ENCODE assay signal across 9 cellular contexts in genomic region chr7:50266893-50267386, GRCh38. TPM values are rescaled to one million over a fixed set of nuclear protein-coding genes. Genes with fewer than 3 reads are reported as not detected.
DNase-seq lines count a peak whose midpoint lies in the region; ATAC-seq, FAIRE-seq and TF ChIP-seq lines count a peak whose summit lies in the region.
"Had no signal": no experiment of that assay in that cellular context is flagged by ENCODE, and none has a peak within 500 bp of the region (broad histone marks: within the 10 kb centered on the region; RNA-seq: fewer than 3 reads in every experiment).

No MANE protein-coding gene starts in this region.

- H3K9ac ChIP-seq in OCI-LY1 (ENCODE audit: low read length) (peak overlapping the region; percentile 48), kidney (ENCODE audit: low read length in 2 of 2) (no peak overlapping the region)

- no peaks in the 10 kb centered on the region for H3K27me3 ChIP-seq in OCI-LY1 (ENCODE audit: insufficient read depth, low read length)

- TF ChIP-seq CTCF in OCI-LY1 (IDR thresholded peaks at IDR 0.05; ENCODE audit: low read length) (no peak), kidney (IDR thresholded peaks at IDR 0.05; ENCODE audit: borderline replicate concordance, extremely low read depth, insufficient read depth) (no peak), endothelial cell (IDR thresholded peaks at IDR 0.05; ENCODE audit: unreplicated experiment) (no peak)

- H3K36me3 ChIP-seq in OCI-LY1 (ENCODE audit: insufficient read depth, low read length) (no peaks in the 10 kb centered on the region; the same call in 1 of the 2 replicates), kidney (ENCODE audit: control insufficient read depth in 1 of 2, insufficient read depth in 2 of 2, low read length in 2 of 2) (no peaks in the 10 kb centered on the region)

- peak overlapping the region; percentile 83 to 94 for H3K4me3 Mint-ChIP-seq in activated T-cell treated with anti-CD3 and anti-CD28 coated beads, Interleukin-2, amount 50 U/mL, for 72 hours
- H3K4me3 Mint-ChIP-seq in endothelial cell (ENCODE audit: unreplicated experiment) = no peak overlapping the region

- H3K9me2 ChIP-seq in OCI-LY1 (ENCODE audit: low read depth, low read length) = no peaks in the 10 kb centered on the region

- H2AFZ ChIP-seq in OCI-LY1 (ENCODE audit: low read length) = peak overlapping the region; percentile 23; the same call in 1 of the 2 replicates

- FAIRE-seq in GM12892 (lab: Jason Lieb, UNC) = peak; percentile 99
- FAIRE-seq in kidney (lab: Jason Lieb, UNC) = no peak
- FAIRE-seq in HTR-8/SVneo (lab: Jason Lieb, UNC) = no peak

- intact Hi-C loops in kidney (cut with DNase I) = no loop called here

- peaks cover 2 to 3% of the 10 kb centered on the region in 2 donors for H3K9me3 Mint-ChIP-seq in activated T-cell treated with anti-CD3 and anti-CD28 coated beads, Interleukin-2, amount 50 U/mL, for 72 hours
- H3K9me3 Mint-ChIP-seq in endothelial cell (ENCODE audit: unreplicated experiment) = no peaks in the 10 kb centered on the region

- H3K79me2 ChIP-seq in OCI-LY1 (ENCODE audit: insufficient read depth, low read length) = no peaks in the 10 kb centered on the region

- H3K4me2 ChIP-seq in OCI-LY1 (ENCODE audit: low read length) = peak overlapping the region; percentile 63

- H3K9me3 ChIP-seq in OCI-LY1 (ENCODE audit: low read length) = peaks cover 5% of the 10 kb centered on the region; the same call in 1 of the 2 replicates
- H3K9me3 ChIP-seq in kidney (ENCODE audit: control insufficient read depth in 1 of 2, low read length in 2 of 2) = no peaks in the 10 kb centered on the region

- peak overlapping the region; percentile 18 for H3K4me3 ChIP-seq in OCI-LY1 (ENCODE audit: low read depth, low read length, poor library complexity, severe bottlenecking)
- no peak overlapping the region for H3K4me3 ChIP-seq in kidney (ENCODE audit: low read length in 2 of 2)

- H3K27ac Mint-ChIP-seq in activated T-cell treated with anti-CD3 and anti-CD28 coated beads, Interleukin-2, amount 50 U/mL, for 72 hours = peak overlapping the region; percentile 99
- H3K27ac Mint-ChIP-seq in endothelial cell (ENCODE audit: unreplicated experiment) = no peak overlapping the region

- no peaks in the 10 kb centered on the region for H4K20me1 ChIP-seq in OCI-LY1 (ENCODE audit: insufficient read depth, low read length)

- peaks cover 71% of the 10 kb centered on the region for H3K4me1 ChIP-seq in OCI-LY1 (ENCODE audit: insufficient read depth, low read length, severe bottlenecking)
- H3K4me1 ChIP-seq in kidney (ENCODE audit: control insufficient read depth in 1 of 2, insufficient read depth in 1 of 2, low read depth in 1 of 2, low read length in 2 of 2) = no peaks in the 10 kb centered on the region

- H3K36me3 Mint-ChIP-seq in activated T-cell treated with anti-CD3 and anti-CD28 coated beads, Interleukin-2, amount 50 U/mL, for 72 hours (ENCODE audit: insufficient read depth in 2 of 2) = peaks cover 0 to 2% of the 10 kb centered on the region in 2 donors
- no peaks in the 10 kb centered on the region for H3K36me3 Mint-ChIP-seq in endothelial cell (ENCODE audit: low read depth, unreplicated experiment)

- H3K4me1 Mint-ChIP-seq in activated T-cell treated with anti-CD3 and anti-CD28 coated beads, Interleukin-2, amount 50 U/mL, for 72 hours (ENCODE audit: low read depth) = peaks cover 98% of the 10 kb centered on the region
- no peaks in the 10 kb centered on the region for H3K4me1 Mint-ChIP-seq in endothelial cell (ENCODE audit: unreplicated experiment)

- H3F3A ChIP-seq in OCI-LY1 (ENCODE audit: insufficient read depth, low read length) = no peaks in the 10 kb centered on the region

- H3K27ac ChIP-seq in OCI-LY1 (ENCODE audit: low read depth, low read length, poor library complexity, severe bottlenecking) (peak overlapping the region; percentile 84), kidney (ENCODE audit: low read depth in 2 of 2, low read length in 2 of 2) (no peak overlapping the region)
- H3K27ac ChIP-seq: epithelial cell of prostate had no signal

- no peak for DNase-seq in GM12892 (ENCODE audit: insufficient read length)
- DNase-seq in activated T-cell treated with anti-CD3 and anti-CD28 coated beads, Interleukin-2, amount 50 U/mL, for 72 hours = peak; percentile 82 to 87
- DNase-seq in stimulated activated CD4-positive, alpha-beta T cell treated with anti-CD3 and anti-CD28 coated beads, Interleukin-12 subunit alpha, Interleukin-12 subunit beta, amount 100 ng/mL, for 4 hours = peak; percentile 61
- no peak for DNase-seq in kidney
- no peak for DNase-seq in endothelial cell (ENCODE audit: low spot score)
- DNase-seq in HTR-8/SVneo (ENCODE audit: insufficient read length, low spot score) = no peak

- ATAC-seq in HG02678 (IDR thresholded peaks at IDR 0.05; ENCODE audit: unreplicated experiment) = peak; percentile 47
- ATAC-seq in activated T-cell treated with anti-CD3 and anti-CD28 coated beads, Interleukin-2, amount 50 U/mL, for 72 hours (replicated peaks in 1 of 2) = peak; percentile 76 to 77

- no peak for TF ChIP-seq POLR2A in GM12892 (IDR thresholded peaks at IDR 0.05; ENCODE audit: low read depth, low read length)

- H3K27me3 Mint-ChIP-seq in activated T-cell treated with anti-CD3 and anti-CD28 coated beads, Interleukin-2, amount 50 U/mL, for 72 hours (ENCODE audit: low read depth) = no peaks in the 10 kb centered on the region
- H3K27me3 Mint-ChIP-seq in endothelial cell (ENCODE audit: unreplicated experiment) = no peaks in the 10 kb centered on the region

RNA-seq across cellular contexts. Expression of gene IKZF1, which starts 37.6 kb away (rescaled TPM):
- 25.1 TPM for polyA plus RNA-seq in GM12892 (2012; ENCODE audit: missing spikeins)
- total RNA-seq in activated T-cell treated with anti-CD3 and anti-CD28 coated beads, Interleukin-2, amount 50 U/mL, for 72 hours = 100 to 1,000 TPM; 427 to 504 TPM
- total RNA-seq in kidney = 36.8 TPM
- polyA plus RNA-seq in kidney (ENCODE audit: insufficient read depth, low read depth, low replicate concordance) = 0.52 TPM
- 3.1 TPM for total RNA-seq in endothelial cell (ENCODE audit: unreplicated experiment)

Comparison
In these comparisons a context has a peak if more than half of its experiments do, and no peak if none do; other contexts are left out.
1. DNase-seq: peak in activated T-cell treated with anti-CD3 and anti-CD28 coated beads, Interleukin-2, amount 50 U/mL, for 72 hours (2 of 2) and stimulated activated CD4-positive, alpha-beta T cell treated with anti-CD3 and anti-CD28 coated beads, Interleukin-12 subunit alpha, Interleukin-12 subunit beta, amount 100 ng/mL, for 4 hours (single experiment); none in GM12892 (single experiment), kidney (single experiment), endothelial cell (single experiment) and HTR-8/SVneo (single experiment).
2. RNA of gene IKZF1, which starts 37.6 kb away (total RNA-seq): 427 to 504 TPM in activated T-cell treated with anti-CD3 and anti-CD28 coated beads, Interleukin-2, amount 50 U/mL, for 72 hours; 36.8 TPM in kidney (single experiment) and 3.1 TPM in endothelial cell (single experiment); every median in the first group is over 10 times any median in the second.